16 cellular contexts compared by ENCODE assay signal in the genomic region with DNA sequence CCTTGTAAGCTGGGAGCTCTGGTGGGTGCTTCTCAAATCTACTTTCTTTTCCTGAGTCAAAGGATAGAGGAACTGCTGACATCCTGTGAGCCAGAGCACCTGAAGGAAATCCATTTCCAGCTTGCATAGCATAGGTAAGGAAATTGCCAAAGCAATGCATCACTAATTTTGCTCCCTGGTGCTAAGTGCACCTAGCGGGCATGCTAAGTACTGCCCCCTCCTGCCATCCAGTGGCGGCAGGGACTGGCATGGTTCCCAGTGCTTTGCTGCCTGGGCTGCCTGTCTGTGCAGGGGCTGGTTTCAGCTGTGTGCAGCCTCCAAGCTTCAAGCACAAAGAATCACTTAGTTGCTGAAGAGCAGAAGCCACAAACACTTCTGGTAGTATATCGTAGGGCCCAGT.
DNase-seq lines count a peak whose midpoint lies in the region; ATAC-seq and TF ChIP-seq lines count a peak whose summit lies in the region.
"Had no signal": no experiment of that assay in that cellular context is flagged by ENCODE, and none has a peak within 500 bp of the region (broad histone marks: within the 10 kb centered on the region; RNA-seq: fewer than 3 reads in every experiment).

No MANE protein-coding gene starts in this region.

- no peaks in the 10 kb centered on the region for H3K79me2 ChIP-seq in HCT116 (ENCODE audit: insufficient read depth, low read length)

- ATAC-seq in HCT116 (peak; percentile 86), HG03159 (IDR thresholded peaks at IDR 0.05; ENCODE audit: unreplicated experiment) (no peak)
- ATAC-seq in effector memory CD8-positive, alpha-beta T cell (replicated peaks), result no peak

- no peak overlapping the region for H3K9ac ChIP-seq in HCT116 (ENCODE audit: low read length)

- no peaks in the 10 kb centered on the region for H3K9me2 ChIP-seq in HCT116 (ENCODE audit: insufficient read depth)

- H3K9me3 Mint-ChIP-seq in effector memory CD8-positive, alpha-beta T cell, result no peaks in the 10 kb centered on the region
- H3K9me3 Mint-ChIP-seq: memory B cell had no signal

- peaks cover 14 to 16% of the 10 kb centered on the region in 2 donors for H3K4me1 Mint-ChIP-seq in effector memory CD8-positive, alpha-beta T cell (ENCODE audit: low read depth in 2 of 2)
- H3K4me1 Mint-ChIP-seq: brain, neural crest cell had no signal

- no peak overlapping the region for H2AFZ ChIP-seq in HCT116 (ENCODE audit: low read depth, low read length, poor library complexity, severe bottlenecking)

- no peak overlapping the region for H3K4me3 ChIP-seq in HCT116 (replicated peaks in 1 of 2; ENCODE audit: low read depth in 1 of 2, low read length in 2 of 2)
- H3K4me3 ChIP-seq: right atrium auricular region, suprapubic skin had no signal

- TF ChIP-seq RAD21 in HCT116 (IDR thresholded peaks at IDR 0.05; ENCODE audit: low read depth), result no peak

- H3K9me3 ChIP-seq in HCT116 (ENCODE audit: control insufficient read depth in 1 of 2, insufficient read depth in 1 of 2, low read depth in 1 of 2, low read length in 2 of 2), result no peaks in the 10 kb centered on the region

- CTCF ChIA-PET in HCT116 (lab: Charles Lee) (interaction anchor here (0.7 to 1.1 kb wide), 2 partner anchors 25 to 182 kb away, joined by 3 read pairs; no protein-coding TSS in a partner anchor), GM10248 (lab: Yijun Ruan, JAX) (interaction anchor here (1.0 kb wide), 1 partner anchor 10 kb away, joined by 3 read pairs; no protein-coding TSS in a partner anchor)

- peak; percentile 1 for DNase-seq in DMS79 treated with DMSO at 0.1 percent for 48 hours (lab: John Stamatoyannopoulos, UW)
- DNase-seq in HCT116 (ENCODE audit: low read depth, low spot score), result no peak
- DNase-seq in dermis blood vessel endothelial cell, result peak; percentile 13
- peak; percentile 58 for DNase-seq in kidney tubule cell (ENCODE audit: low spot score)
- DNase-seq in GM10248 (ENCODE audit: extremely low spot score), result no peak
- no peak for DNase-seq in effector memory CD8-positive, alpha-beta T cell
- DNase-seq in stimulated activated CD4-positive, alpha-beta T cell treated with anti-CD3 and anti-CD28 coated beads, Interleukin-15, amount 100 ng/mL, for 24 hours, result no peak
- DNase-seq: activated gamma-delta T cell treated with Interleukin-2 at 50 U/mL for 16 hours; AML-193; stimulated activated CD4-positive, alpha-beta T cell treated with anti-CD3 and anti-CD28 coated beads, Interleukin-1b, Interleukin-23, amount 100 ng/mL, for 48 hours had no signal

- H3K36me3 Mint-ChIP-seq in effector memory CD8-positive, alpha-beta T cell (ENCODE audit: insufficient read depth), result peaks cover 6% of the 10 kb centered on the region

- H3K27me3 ChIP-seq in HCT116 (ENCODE audit: insufficient read depth, low read length), result no peaks in the 10 kb centered on the region
- H3K27me3 ChIP-seq: right atrium auricular region, suprapubic skin had no signal

- no TSS peak for BruUV-seq in HCT116 (replicated peaks; lab: Mats Ljungman, UMichigan)

- H3K36me3 ChIP-seq in HCT116 (ENCODE audit: control insufficient read depth in 1 of 2, insufficient read depth in 2 of 2, low read length in 2 of 2), result no peaks in the 10 kb centered on the region
- H3K36me3 ChIP-seq: right atrium auricular region had no signal

- TF ChIP-seq POLR2A in HCT116 (IDR thresholded peaks at IDR 0.05; ENCODE audit: borderline replicate concordance, extremely low read depth, insufficient read depth, insufficient read length), result no peak

- H3K4me2 ChIP-seq in HCT116 (ENCODE audit: low read length), result no peak overlapping the region

- no peak overlapping the region for H3K27ac ChIP-seq in HCT116 (ENCODE audit: low read depth, low read length)
- H3K27ac ChIP-seq: right atrium auricular region, suprapubic skin had no signal

- H3K4me1 ChIP-seq in HCT116 (ENCODE audit: control insufficient read depth in 1 of 2, insufficient read depth in 2 of 2, low read length in 2 of 2), result no peaks in the 10 kb centered on the region
- H3K4me1 ChIP-seq: right atrium auricular region, suprapubic skin had no signal

- intact Hi-C loops in HCT116 (cut with micrococcal nuclease), result no loop called here

- RAD21 ChIA-PET in HCT116 (lab: Charles Lee; ENCODE audit: low non-redundant PET in 1 of 2, low total read pairs in 2 of 2, uncharacterized antibody in 2 of 2, unreplicated experiment in 2 of 2), result no interaction called here

- H3K27me3 Mint-ChIP-seq in effector memory CD8-positive, alpha-beta T cell, result no peaks in the 10 kb centered on the region
- H3K27me3 Mint-ChIP-seq: brain, memory B cell had no signal

- POLR2A ChIA-PET in HCT116 (lab: Charles Lee), result no interaction called here
- POLR2A ChIA-PET in GM10248 (lab: Yijun Ruan, JAX), result no interaction called here

- H3K27ac Mint-ChIP-seq in effector memory CD8-positive, alpha-beta T cell, result no peak overlapping the region
- H3K27ac Mint-ChIP-seq: brain, memory B cell had no signal

- no peak overlapping the region for H3K4me3 Mint-ChIP-seq in effector memory CD8-positive, alpha-beta T cell
- H3K4me3 Mint-ChIP-seq: brain, memory B cell, neural crest cell had no signal

- TF ChIP-seq CTCF in HCT116 (IDR thresholded peaks at IDR 0.05 in 2 of 3, conservative IDR thresholded peaks at IDR 0.05 in 1 of 3; ENCODE audit: borderline replicate concordance in 1 of 3, insufficient read depth in 1 of 3, low read depth in 2 of 3, low read length in 2 of 3), result peak in 2 of 3 experiments; percentile 46 to 63; a peak in 4 of 6 replicates
- TF ChIP-seq CTCF in GM10248 (IDR thresholded peaks at IDR 0.05; ENCODE audit: control extremely low read depth, extremely low read depth, low read depth, missing control alignments), result no peak

- H4K20me1 ChIP-seq in HCT116 (ENCODE audit: insufficient read depth), result no peaks in the 10 kb centered on the region

TF ChIP-seq in HCT116, 20 proteins besides CTCF, POLR2A, EP300 and RAD21:
- no peak for TF ChIP-seq FOSL1 (IDR thresholded peaks at IDR 0.05; ENCODE audit: low read depth)
- no peak for TF ChIP-seq ZFX (IDR thresholded peaks at IDR 0.05)
- TF ChIP-seq SRF (IDR thresholded peaks at IDR 0.05; ENCODE audit: low read depth), result no peak
- no peak for TF ChIP-seq ZBTB33 (IDR thresholded peaks at IDR 0.05; ENCODE audit: extremely low read depth, insufficient replicate concordance, low read length)
- TF ChIP-seq CBX3 (IDR thresholded peaks at IDR 0.05; ENCODE audit: low read depth), result no peak

Comparison
In these comparisons a context has a peak if more than half of its experiments do, and no peak if none do; other contexts are left out.
1. DNase-seq: peak in DMS79 treated with DMSO at 0.1 percent for 48 hours (single experiment), dermis blood vessel endothelial cell (single experiment) and kidney tubule cell (single experiment); none in HCT116 (single experiment), GM10248 (single experiment), effector memory CD8-positive, alpha-beta T cell (0 of 3) and stimulated activated CD4-positive, alpha-beta T cell treated with anti-CD3 and anti-CD28 coated beads, Interleukin-15, amount 100 ng/mL, for 24 hours (single experiment).